2 cellular contexts compared by ENCODE assay signal in the genomic region with DNA sequence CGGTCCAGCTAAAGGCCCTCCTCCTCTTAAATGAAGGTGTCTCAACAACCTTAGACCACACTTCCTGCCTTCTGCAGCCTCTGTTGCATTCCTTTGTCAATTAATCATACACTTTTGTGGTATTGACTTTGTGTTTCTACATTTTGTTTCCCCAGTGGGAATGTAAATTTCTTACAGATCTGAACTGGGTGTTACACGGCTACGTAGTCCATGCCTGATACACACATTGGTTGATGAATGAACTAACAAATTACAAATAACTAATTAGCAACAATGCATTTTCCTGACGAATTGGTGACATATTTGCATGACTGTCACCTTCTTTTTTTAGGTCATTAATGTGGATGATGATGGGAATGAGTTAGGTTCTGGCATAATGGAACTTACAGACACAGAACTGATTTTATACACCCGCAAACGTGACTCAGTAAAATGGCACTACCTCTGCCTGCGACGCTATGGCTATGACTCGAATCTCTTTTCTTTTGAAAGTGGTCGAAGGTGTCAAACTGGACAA.
TF ChIP-seq lines count a peak whose summit lies in the region.

No MANE protein-coding gene starts in this region.

TF ChIP-seq in HepG2, 621 proteins besides CTCF, POLR2A, EP300 and RAD21:
- TF ChIP-seq HHEX (CRISPR knock-in tag; IDR thresholded peaks at IDR 0.05) (no peak), RBM22 (optimal IDR thresholded peaks at IDR 0.05; ENCODE audit: low read length) (peak; percentile 18)

TF ChIP-seq in SK-N-SH treated with all-trans-retinoic acid at 6 μM for 48 hours, 23 proteins besides CTCF, POLR2A, EP300 and RAD21:
- TF ChIP-seq ZC3H10 (CRISPR knock-in tag; IDR thresholded peaks at IDR 0.05) = no peak
- no peak for TF ChIP-seq ZNF8 (CRISPR knock-in tag; IDR thresholded peaks at IDR 0.05)
- TF ChIP-seq ZNF565 (CRISPR knock-in tag; conservative IDR thresholded peaks at IDR 0.05; ENCODE audit: low read depth) = no peak
- no peak for TF ChIP-seq GLIS3 (CRISPR knock-in tag; IDR thresholded peaks at IDR 0.05)
- no peak for TF ChIP-seq SNAI2 (CRISPR knock-in tag; IDR thresholded peaks at IDR 0.05)
- no peak for TF ChIP-seq TOX (CRISPR knock-in tag; IDR thresholded peaks at IDR 0.05; ENCODE audit: borderline replicate concordance)
- TF ChIP-seq ZNF70 (CRISPR knock-in tag; IDR thresholded peaks at IDR 0.05) = no peak
- TF ChIP-seq, protein P1, sequence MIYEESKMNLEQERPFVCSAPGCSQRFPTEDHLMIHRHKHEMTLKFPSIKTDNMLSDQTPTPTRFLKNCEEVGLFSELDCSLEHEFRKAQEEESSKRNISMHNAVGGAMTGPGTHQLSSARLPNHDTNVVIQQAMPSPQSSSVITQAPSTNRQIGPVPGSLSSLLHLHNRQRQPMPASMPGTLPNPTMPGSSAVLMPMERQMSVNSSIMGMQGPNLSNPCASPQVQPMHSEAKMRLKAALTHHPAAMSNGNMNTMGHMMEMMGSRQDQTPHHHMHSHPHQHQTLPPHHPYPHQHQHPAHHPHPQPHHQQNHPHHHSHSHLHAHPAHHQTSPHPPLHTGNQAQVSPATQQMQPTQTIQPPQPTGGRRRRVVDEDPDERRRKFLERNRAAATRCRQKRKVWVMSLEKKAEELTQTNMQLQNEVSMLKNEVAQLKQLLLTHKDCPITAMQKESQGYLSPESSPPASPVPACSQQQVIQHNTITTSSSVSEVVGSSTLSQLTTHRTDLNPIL (CRISPR knock-in tag; IDR thresholded peaks at IDR 0.05; ENCODE audit: low read depth) = no peak
